1 cellular context compared by ENCODE assay signal in the genomic region with DNA sequence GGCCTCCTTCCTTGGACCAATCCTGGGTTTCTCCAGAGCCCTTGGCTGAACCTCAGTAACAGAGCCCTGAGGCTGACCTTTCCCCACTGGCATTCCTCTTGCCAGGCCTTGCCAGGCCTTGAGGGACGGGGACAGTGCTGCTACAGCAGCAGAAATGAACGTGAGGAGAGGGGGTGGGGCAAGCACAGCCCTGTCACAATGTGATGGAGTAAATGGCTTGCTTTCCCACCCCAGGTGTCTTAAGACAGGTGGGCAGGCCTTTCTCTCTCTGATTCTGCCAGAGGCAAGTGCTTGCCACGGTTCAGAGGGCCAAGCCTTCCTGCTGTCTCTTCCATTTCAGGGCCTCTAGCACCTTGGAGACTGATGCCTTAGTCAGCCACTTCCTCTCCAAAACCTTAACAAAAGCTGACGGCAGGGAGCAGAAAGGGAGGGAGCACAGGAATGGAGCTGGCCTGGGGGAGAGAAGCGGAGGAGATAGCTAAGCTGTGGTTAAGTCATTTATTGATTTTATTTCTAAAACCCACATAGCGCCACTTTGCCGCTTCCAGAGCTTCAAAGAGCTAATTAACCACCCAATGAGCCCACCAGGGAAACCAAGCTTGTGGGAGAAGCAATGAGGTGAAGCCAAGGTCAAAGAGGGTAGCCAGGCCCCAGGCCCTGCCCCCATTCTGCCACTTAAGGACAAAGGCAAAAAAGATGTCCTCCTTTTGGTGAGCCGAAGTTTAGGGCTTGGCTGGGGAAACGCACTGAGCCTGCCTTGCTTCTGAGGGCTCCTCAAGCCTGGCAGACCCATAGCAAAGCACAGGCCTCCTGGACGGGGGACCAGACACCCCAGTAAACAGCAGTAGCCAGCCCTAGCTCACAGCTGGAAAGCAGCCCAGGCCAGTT.
A peak's percentile ranks its signal among the peaks of the same experiment; 100 is the strongest.
TF ChIP-seq lines count a peak whose summit lies in the region.

No MANE protein-coding gene starts in this region.

TF ChIP-seq in HepG2, 621 proteins besides CTCF, POLR2A, EP300 and RAD21:
- TF ChIP-seq CCAR2 (optimal IDR thresholded peaks at IDR 0.05; ENCODE audit: low read depth, low read length) (peak; percentile 11), NFYB (CRISPR knock-in tag; IDR thresholded peaks at IDR 0.05) (no peak), TARDBP (CRISPR knock-in tag; IDR thresholded peaks at IDR 0.05) (no peak), KAT8 (CRISPR knock-in tag; IDR thresholded peaks at IDR 0.05) (no peak), POLR2G (IDR thresholded peaks at IDR 0.05; ENCODE audit: low read depth, low read length) (peak; percentile 3; the same call in 1 of the 2 replicates), BORCS8-MEF2B (CRISPR knock-in tag; IDR thresholded peaks at IDR 0.05) (peak; percentile 2; the same call in 1 of the 2 replicates), RBFOX2 (IDR thresholded peaks at IDR 0.05; ENCODE audit: low read depth, low read length) (0 out of 2 replicates have a peak, but pooled peaks have one; percentile 31), ZNF431 (CRISPR knock-in tag; IDR thresholded peaks at IDR 0.05; ENCODE audit: borderline replicate concordance, low read depth) (no peak), MXD4 (CRISPR knock-in tag; IDR thresholded peaks at IDR 0.05) (no peak), KDM2A (CRISPR knock-in tag; IDR thresholded peaks at IDR 0.05; ENCODE audit: borderline replicate concordance, low read depth) (0 out of 2 replicates have a peak, but pooled peaks have one; percentile 5), RBM22 (optimal IDR thresholded peaks at IDR 0.05; ENCODE audit: low read length) (peak; percentile 52), ZFY (CRISPR knock-in tag; IDR thresholded peaks at IDR 0.05) (0 out of 2 replicates have a peak, but pooled peaks have one; percentile 22), HIVEP1 (CRISPR knock-in tag; IDR thresholded peaks at IDR 0.05) (no peak), POGZ (CRISPR knock-in tag; IDR thresholded peaks at IDR 0.05) (no peak), AGO2 (optimal IDR thresholded peaks at IDR 0.05; ENCODE audit: low read depth, low read length) (peak; percentile 97), HNRNPUL1 (IDR thresholded peaks at IDR 0.05; ENCODE audit: low read depth, low read length) (no peak), ZNF44 (CRISPR knock-in tag; IDR thresholded peaks at IDR 0.05) (no peak)
- TF ChIP-seq, protein P1, sequence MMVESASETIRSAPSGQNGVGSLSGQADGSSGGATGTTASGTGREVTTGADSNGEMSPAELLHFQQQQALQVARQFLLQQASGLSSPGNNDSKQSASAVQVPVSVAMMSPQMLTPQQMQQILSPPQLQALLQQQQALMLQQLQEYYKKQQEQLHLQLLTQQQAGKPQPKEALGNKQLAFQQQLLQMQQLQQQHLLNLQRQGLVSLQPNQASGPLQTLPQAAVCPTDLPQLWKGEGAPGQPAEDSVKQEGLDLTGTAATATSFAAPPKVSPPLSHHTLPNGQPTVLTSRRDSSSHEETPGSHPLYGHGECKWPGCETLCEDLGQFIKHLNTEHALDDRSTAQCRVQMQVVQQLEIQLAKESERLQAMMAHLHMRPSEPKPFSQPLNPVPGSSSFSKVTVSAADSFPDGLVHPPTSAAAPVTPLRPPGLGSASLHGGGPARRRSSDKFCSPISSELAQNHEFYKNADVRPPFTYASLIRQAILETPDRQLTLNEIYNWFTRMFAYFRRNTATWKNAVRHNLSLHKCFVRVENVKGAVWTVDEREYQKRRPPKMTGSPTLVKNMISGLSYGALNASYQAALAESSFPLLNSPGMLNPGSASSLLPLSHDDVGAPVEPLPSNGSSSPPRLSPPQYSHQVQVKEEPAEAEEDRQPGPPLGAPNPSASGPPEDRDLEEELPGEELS (CRISPR knock-in tag; IDR thresholded peaks at IDR 0.05) = no peak
- TF ChIP-seq, protein P2, sequence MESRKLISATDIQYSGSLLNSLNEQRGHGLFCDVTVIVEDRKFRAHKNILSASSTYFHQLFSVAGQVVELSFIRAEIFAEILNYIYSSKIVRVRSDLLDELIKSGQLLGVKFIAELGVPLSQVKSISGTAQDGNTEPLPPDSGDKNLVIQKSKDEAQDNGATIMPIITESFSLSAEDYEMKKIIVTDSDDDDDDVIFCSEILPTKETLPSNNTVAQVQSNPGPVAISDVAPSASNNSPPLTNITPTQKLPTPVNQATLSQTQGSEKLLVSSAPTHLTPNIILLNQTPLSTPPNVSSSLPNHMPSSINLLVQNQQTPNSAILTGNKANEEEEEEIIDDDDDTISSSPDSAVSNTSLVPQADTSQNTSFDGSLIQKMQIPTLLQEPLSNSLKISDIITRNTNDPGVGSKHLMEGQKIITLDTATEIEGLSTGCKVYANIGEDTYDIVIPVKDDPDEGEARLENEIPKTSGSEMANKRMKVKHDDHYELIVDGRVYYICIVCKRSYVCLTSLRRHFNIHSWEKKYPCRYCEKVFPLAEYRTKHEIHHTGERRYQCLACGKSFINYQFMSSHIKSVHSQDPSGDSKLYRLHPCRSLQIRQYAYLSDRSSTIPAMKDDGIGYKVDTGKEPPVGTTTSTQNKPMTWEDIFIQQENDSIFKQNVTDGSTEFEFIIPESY (CRISPR knock-in tag; IDR thresholded peaks at IDR 0.05) = peak; percentile 57; the same call in 1 of the 2 replicates
- TF ChIP-seq, protein P3, sequence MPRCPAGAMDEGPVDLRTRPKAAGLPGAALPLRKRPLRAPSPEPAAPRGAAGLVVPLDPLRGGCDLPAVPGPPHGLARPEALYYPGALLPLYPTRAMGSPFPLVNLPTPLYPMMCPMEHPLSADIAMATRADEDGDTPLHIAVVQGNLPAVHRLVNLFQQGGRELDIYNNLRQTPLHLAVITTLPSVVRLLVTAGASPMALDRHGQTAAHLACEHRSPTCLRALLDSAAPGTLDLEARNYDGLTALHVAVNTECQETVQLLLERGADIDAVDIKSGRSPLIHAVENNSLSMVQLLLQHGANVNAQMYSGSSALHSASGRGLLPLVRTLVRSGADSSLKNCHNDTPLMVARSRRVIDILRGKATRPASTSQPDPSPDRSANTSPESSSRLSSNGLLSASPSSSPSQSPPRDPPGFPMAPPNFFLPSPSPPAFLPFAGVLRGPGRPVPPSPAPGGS (CRISPR knock-in tag; IDR thresholded peaks at IDR 0.05) = no peak
TF ChIP-seq in HepG2: peak in this region for 9.
